ENCODE assay signal across 15 cellular contexts in the genomic region with DNA sequence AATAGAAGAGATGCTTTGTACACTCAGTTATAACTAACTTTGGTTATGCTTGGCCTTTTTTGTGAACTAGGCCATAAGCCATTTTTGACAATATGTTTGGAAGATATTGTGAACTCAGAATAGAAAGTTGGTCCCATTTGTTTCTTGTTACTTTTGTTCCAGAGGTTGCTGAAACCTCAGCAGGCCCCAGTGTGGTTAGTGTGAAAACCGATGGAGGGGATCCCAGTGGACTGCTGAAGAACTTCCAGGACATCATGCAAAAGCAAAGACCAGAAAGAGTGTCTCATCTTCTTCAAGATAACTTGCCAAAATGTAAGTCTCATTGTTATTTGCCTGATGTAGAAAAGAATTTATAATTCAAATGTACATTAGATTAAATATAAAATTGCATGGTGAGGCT. TPM values are rescaled to one million over a fixed set of nuclear protein-coding genes. Genes with fewer than 3 reads are reported as not detected.
DNase-seq lines count a peak whose midpoint lies in the region; ATAC-seq and TF ChIP-seq lines count a peak whose summit lies in the region.
"Had no signal": no experiment of that assay in that cellular context is flagged by ENCODE, and none has a peak within 500 bp of the region (broad histone marks: within the 10 kb centered on the region; RNA-seq: fewer than 3 reads in every experiment).

No MANE protein-coding gene starts in this region.

- no peak for TF ChIP-seq POLR2A in right lobe of liver (IDR thresholded peaks at IDR 0.05)

- H3K4me3 ChIP-seq in right lobe of liver (peak overlapping the region in 1 of 3 donors; percentile 92), left lung (no peak overlapping the region)
- H3K4me3 ChIP-seq: HAP-1, SJSA1 had no signal

- peak overlapping the region; percentile 13 to 98 (median 94) for H3K27ac Mint-ChIP-seq in CD14-positive monocyte
- peak overlapping the region; percentile 33 for H3K27ac Mint-ChIP-seq in activated T-helper 2 cell treated with anti-CD3 and anti-CD28 coated beads, Interferon-gamma antibody, Interleukin-2, Interleukin-4, amounts not matched to agents 10 μg/mL and 5 μg/mL and 100 μg/mL, durations not matched to agents 14 hours and 24 hours and 36 hours
- H3K27ac Mint-ChIP-seq: CD4-positive, alpha-beta T cell had no signal

- H3K36me3 Mint-ChIP-seq in CD14-positive monocyte = peaks cover 72 to 75% of the 10 kb centered on the region in 2 donors
- H3K36me3 Mint-ChIP-seq in activated T-helper 2 cell treated with anti-CD3 and anti-CD28 coated beads, Interferon-gamma antibody, Interleukin-2, Interleukin-4, amounts not matched to agents 10 μg/mL and 5 μg/mL and 100 μg/mL, durations not matched to agents 14 hours and 24 hours and 36 hours (ENCODE audit: low read depth) = peaks cover 94% of the 10 kb centered on the region

- peaks cover 63% of the 10 kb centered on the region for H3K4me1 Mint-ChIP-seq in CD14-positive monocyte
- peaks cover 46% of the 10 kb centered on the region for H3K4me1 Mint-ChIP-seq in activated T-helper 2 cell treated with anti-CD3 and anti-CD28 coated beads, Interferon-gamma antibody, Interleukin-2, Interleukin-4, amounts not matched to agents 10 μg/mL and 5 μg/mL and 100 μg/mL, durations not matched to agents 14 hours and 24 hours and 36 hours (ENCODE audit: low read depth)

- H3K27me3 ChIP-seq in right lobe of liver = no peaks in the 10 kb centered on the region
- H3K27me3 ChIP-seq in left lung = no peaks in the 10 kb centered on the region
- H3K27me3 ChIP-seq: SJSA1 had no signal

- TF ChIP-seq CTCF in 22Rv1 (IDR thresholded peaks at IDR 0.05) (no peak), CD14-positive monocyte (IDR thresholded peaks at IDR 0.05) (no peak), right lobe of liver (IDR thresholded peaks at IDR 0.05) (no peak), left lung (IDR thresholded peaks at IDR 0.05) (no peak)

- H3K9me3 Mint-ChIP-seq in CD14-positive monocyte = no peaks in the 10 kb centered on the region
- no peaks in the 10 kb centered on the region for H3K9me3 Mint-ChIP-seq in activated T-helper 2 cell treated with anti-CD3 and anti-CD28 coated beads, Interferon-gamma antibody, Interleukin-2, Interleukin-4, amounts not matched to agents 10 μg/mL and 5 μg/mL and 100 μg/mL, durations not matched to agents 14 hours and 24 hours and 36 hours
- H3K9me3 Mint-ChIP-seq: CD4-positive, alpha-beta T cell had no signal

- H3K9me3 ChIP-seq in right lobe of liver (no peaks in the 10 kb centered on the region), left lung (no peaks in the 10 kb centered on the region)
- H3K9me3 ChIP-seq: HAP-1, SJSA1 had no signal

- peak overlapping the region; percentile 26; the same call in 1 of the 2 replicates for H3K27ac ChIP-seq in 22Rv1
- H3K27ac ChIP-seq in right lobe of liver = peak overlapping the region; percentile 53 to 99 (median 98)
- H3K27ac ChIP-seq in left lung = peak overlapping the region in 1 of 2 donors; percentile 86
- H3K27ac ChIP-seq: RWPE1, SJSA1 had no signal

- intact Hi-C loops in CD14-positive monocyte (cut with micrococcal nuclease) = loop anchor here in 1 of 2 donors (2.0 kb wide), 1 partner anchor 15 kb away; no protein-coding TSS in a partner anchor
- intact Hi-C loops in activated T-helper 2 cell treated with anti-CD3 and anti-CD28 coated beads, Interferon-gamma antibody, Interleukin-2, Interleukin-4, amounts not matched to agents 10 μg/mL and 5 μg/mL and 100 μg/mL, durations not matched to agents 14 hours and 24 hours and 36 hours (cut with micrococcal nuclease) = loop anchor here (2.0 kb wide), 1 partner anchor 17 kb away; no protein-coding TSS in a partner anchor
- intact Hi-C loops in right lobe of liver (cut with DNase I) = no loop called here
- intact Hi-C loops in left lung (cut with DNase I) = no loop called here

- H3K27me3 Mint-ChIP-seq in CD14-positive monocyte (ENCODE audit: low read depth in 3 of 3) = no peaks in the 10 kb centered on the region
- no peaks in the 10 kb centered on the region for H3K27me3 Mint-ChIP-seq in activated T-helper 2 cell treated with anti-CD3 and anti-CD28 coated beads, Interferon-gamma antibody, Interleukin-2, Interleukin-4, amounts not matched to agents 10 μg/mL and 5 μg/mL and 100 μg/mL, durations not matched to agents 14 hours and 24 hours and 36 hours (ENCODE audit: low read depth)
- H3K27me3 Mint-ChIP-seq: CD4-positive, alpha-beta T cell had no signal

- DNase-seq in CD14-positive monocyte (ENCODE audit: low spot score) = no peak
- DNase-seq in activated T-helper 2 cell treated with anti-CD3 and anti-CD28 coated beads, Interferon-gamma antibody, Interleukin-2, Interleukin-4, amounts not matched to agents 10 μg/mL and 5 μg/mL and 100 μg/mL, durations not matched to agents 14 hours and 24 hours and 36 hours (ENCODE audit: low spot score) = no peak
- DNase-seq in right lobe of liver = peak in 1 of 3 donors; percentile 19
- no peak for DNase-seq in left lung
- no peak for DNase-seq in SHP77 treated with DMSO at 0.1 percent for 48 hours (lab: John Stamatoyannopoulos, UW)
- DNase-seq: ACHN; CD4-positive, alpha-beta T cell; DND-41; NCI-H1436 treated with DMSO at 0.1 percent for 48 hours had no signal

- H3K4me1 ChIP-seq in right lobe of liver (peaks cover 0 to 64% (median 30%) of the 10 kb centered on the region in 4 donors), left lung (peaks cover 29 to 80% of the 10 kb centered on the region in 2 donors)

- H3K4me3 Mint-ChIP-seq in CD14-positive monocyte = peak overlapping the region in 1 of 2 donors; percentile 51
- no peak overlapping the region for H3K4me3 Mint-ChIP-seq in activated T-helper 2 cell treated with anti-CD3 and anti-CD28 coated beads, Interferon-gamma antibody, Interleukin-2, Interleukin-4, amounts not matched to agents 10 μg/mL and 5 μg/mL and 100 μg/mL, durations not matched to agents 14 hours and 24 hours and 36 hours (ENCODE audit: low read depth)
- H3K4me3 Mint-ChIP-seq: CD4-positive, alpha-beta T cell had no signal

- 60% methylated on average over 1 of the region's 1 CpG for WGBS in right lobe of liver (ENCODE audit: insufficient coverage, low coverage, low lambda C conversion rate, missing lambda C conversion rate)

- ATAC-seq in right lobe of liver = no peak
- ATAC-seq in left lung = no peak
- ATAC-seq in HG03571 (IDR thresholded peaks at IDR 0.05; ENCODE audit: unreplicated experiment) = no peak

- H3K36me3 ChIP-seq in right lobe of liver (peaks cover 4 to 100% (median 39%) of the 10 kb centered on the region in 4 donors), left lung (peaks cover 0 to 79% of the 10 kb centered on the region in 2 donors)

RNA-seq across cellular contexts. Expression of gene ALAS1, which starts 5.7 kb away (rescaled TPM):
- polyA plus RNA-seq in CD14-positive monocyte = 10 to 100 TPM; 20.9 to 38.7 TPM
- total RNA-seq in activated T-helper 2 cell treated with anti-CD3 and anti-CD28 coated beads, Interferon-gamma antibody, Interleukin-2, Interleukin-4, amounts not matched to agents 10 μg/mL and 5 μg/mL and 100 μg/mL, durations not matched to agents 14 hours and 24 hours and 36 hours = 117 and 123 TPM in 2 replicates
- total RNA-seq in right lobe of liver (100 to 1,000 TPM in 4 of 6 experiments, 10 to 100 TPM in 2; 73.4 to 783 (median 147) TPM), left lung (10 to 100 TPM; 66.7 to 70.1 TPM)

RNA-seq across cellular contexts. Expression of gene TLR9, which starts 21.7 kb away (rescaled TPM):
- not detected for polyA plus RNA-seq in CD14-positive monocyte
- total RNA-seq in activated T-helper 2 cell treated with anti-CD3 and anti-CD28 coated beads, Interferon-gamma antibody, Interleukin-2, Interleukin-4, amounts not matched to agents 10 μg/mL and 5 μg/mL and 100 μg/mL, durations not matched to agents 14 hours and 24 hours and 36 hours = 0.32 and 0.50 TPM in 2 replicates
- total RNA-seq in right lobe of liver = under 1 TPM in 4 of 6 experiments, not detected in 2; 0.12 to 0.59 (median 0.24) TPM
- total RNA-seq in left lung = 1 to 10 TPM in 1 of 2 donors, not detected in 1; 1.5 TPM
- total RNA-seq: NCI-H460, SJSA1 had no signal

RNA-seq across cellular contexts. Expression of gene TWF2, which starts 35.3 kb away (rescaled TPM):
- polyA plus RNA-seq in CD14-positive monocyte = 100 to 1,000 TPM; 176 to 199 TPM
- total RNA-seq in activated T-helper 2 cell treated with anti-CD3 and anti-CD28 coated beads, Interferon-gamma antibody, Interleukin-2, Interleukin-4, amounts not matched to agents 10 μg/mL and 5 μg/mL and 100 μg/mL, durations not matched to agents 14 hours and 24 hours and 36 hours = 89.7 and 91.1 TPM in 2 replicates
- total RNA-seq in right lobe of liver (10 to 100 TPM; 12.9 to 34.4 (median 23.7) TPM), left lung (10 to 100 TPM; 47.7 to 77.5 TPM)

RNA-seq across cellular contexts. Expression of gene PPM1M, which starts 41.9 kb away (rescaled TPM):
- polyA plus RNA-seq in CD14-positive monocyte = 100 to 1,000 TPM in 1 of 2 donors, 10 to 100 TPM in 1; 92.8 to 120 TPM
- total RNA-seq in activated T-helper 2 cell treated with anti-CD3 and anti-CD28 coated beads, Interferon-gamma antibody, Interleukin-2, Interleukin-4, amounts not matched to agents 10 μg/mL and 5 μg/mL and 100 μg/mL, durations not matched to agents 14 hours and 24 hours and 36 hours = 44.7 and 46.4 TPM in 2 replicates
- 1 to 10 TPM; 2.8 to 7.1 (median 4.5) TPM for total RNA-seq in right lobe of liver
- total RNA-seq in left lung = 10 to 100 TPM; 33.1 to 48.3 TPM

RNA-seq across cellular contexts. Expression of gene POC1A, which starts 49.5 kb away (rescaled TPM):
- polyA plus RNA-seq in CD14-positive monocyte = 1 to 10 TPM; 1.2 to 2.0 TPM
- total RNA-seq in activated T-helper 2 cell treated with anti-CD3 and anti-CD28 coated beads, Interferon-gamma antibody, Interleukin-2, Interleukin-4, amounts not matched to agents 10 μg/mL and 5 μg/mL and 100 μg/mL, durations not matched to agents 14 hours and 24 hours and 36 hours = 20.4 and 22.2 TPM in 2 replicates
- total RNA-seq in right lobe of liver (1 to 10 TPM; 2.0 to 4.3 (median 3.2) TPM), left lung (1 to 10 TPM; 5.3 to 7.6 TPM)
